7 cellular contexts compared by ENCODE assay signal in genomic region chr10:47991706-47992105, GRCh38. TPM values are rescaled to one million over a fixed set of nuclear protein-coding genes. Genes with fewer than 3 reads are reported as not detected.
"Had no signal": no experiment of that assay in that cellular context is flagged by ENCODE, and none has a peak within 500 bp of the region (broad histone marks: within the 10 kb centered on the region; RNA-seq: fewer than 3 reads in every experiment).

No MANE protein-coding gene starts in this region.

RNA-seq across cellular contexts. Expression of gene FAM25C, which starts 7.9 kb away (rescaled TPM):
- total RNA-seq: activated CD8-positive, alpha-beta T cell treated with anti-CD3 and anti-CD28 coated beads for 36 hours; activated naive CD8-positive, alpha-beta T cell treated with anti-CD3 and anti-CD28 coated beads for 36 hours; activated T-cell treated with anti-CD3 and anti-CD28 coated beads, Interleukin-2, amount 50 U/mL, for 72 hours; cardiac septum; colonic mucosa; osteoblast had no signal
- polyA plus RNA-seq: small intestine had no signal
